Comparison of ENCODE assay signal across 2 cellular contexts in the genomic region with DNA sequence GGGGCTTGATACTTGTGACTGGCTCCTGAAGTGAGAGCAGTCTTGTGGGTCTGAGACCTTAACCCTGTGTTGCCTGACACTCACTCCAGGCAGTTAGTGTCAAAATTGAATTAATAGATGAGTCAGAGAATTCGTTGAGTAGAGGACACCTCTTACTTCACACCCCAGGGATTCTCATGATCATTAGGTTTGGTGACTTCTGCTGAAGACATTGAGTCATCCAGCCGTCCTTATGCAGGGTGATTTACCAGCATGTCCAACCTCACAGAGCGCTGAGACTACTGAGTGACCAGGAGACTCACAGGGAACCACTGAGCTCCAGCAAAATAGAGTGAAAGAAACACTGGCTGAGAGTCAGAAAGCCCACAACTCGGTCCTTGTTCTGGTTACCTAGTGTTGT.
TF ChIP-seq lines count a peak whose summit lies in the region.

No MANE protein-coding gene starts in this region.

TF ChIP-seq in HepG2, 621 proteins besides CTCF, POLR2A, EP300 and RAD21:
- TF ChIP-seq ZNF652 (CRISPR knock-in tag; IDR thresholded peaks at IDR 0.05; ENCODE audit: borderline replicate concordance, low read depth) (peak; percentile 67), KLF12 (CRISPR knock-in tag; IDR thresholded peaks at IDR 0.05; ENCODE audit: borderline replicate concordance) (no peak), KMT2B (CRISPR knock-in tag; IDR thresholded peaks at IDR 0.05) (no peak), CREBL2 (CRISPR knock-in tag; IDR thresholded peaks at IDR 0.05; ENCODE audit: borderline replicate concordance) (no peak), MEIS1 (CRISPR knock-in tag; IDR thresholded peaks at IDR 0.05; ENCODE audit: borderline replicate concordance) (no peak), GFI1 (CRISPR knock-in tag; IDR thresholded peaks at IDR 0.05; ENCODE audit: borderline replicate concordance) (no peak), HOXA9 (CRISPR knock-in tag; IDR thresholded peaks at IDR 0.05; ENCODE audit: borderline replicate concordance) (no peak), ZNF615 (CRISPR knock-in tag; IDR thresholded peaks at IDR 0.05; ENCODE audit: borderline replicate concordance) (no peak)

TF ChIP-seq in SK-N-SH treated with all-trans-retinoic acid at 6 μM for 48 hours, 23 proteins besides CTCF, POLR2A, EP300 and RAD21:
- no peak for TF ChIP-seq TOX (CRISPR knock-in tag; IDR thresholded peaks at IDR 0.05; ENCODE audit: borderline replicate concordance)
- no peak for TF ChIP-seq ZNF8 (CRISPR knock-in tag; IDR thresholded peaks at IDR 0.05)
- no peak for TF ChIP-seq ZNF70 (CRISPR knock-in tag; IDR thresholded peaks at IDR 0.05)
- no peak for TF ChIP-seq GLIS3 (CRISPR knock-in tag; IDR thresholded peaks at IDR 0.05)
- TF ChIP-seq ZFP30 (CRISPR knock-in tag; IDR thresholded peaks at IDR 0.05): no peak
- TF ChIP-seq SNAI2 (CRISPR knock-in tag; IDR thresholded peaks at IDR 0.05): no peak
- TF ChIP-seq ESRRG (CRISPR knock-in tag; IDR thresholded peaks at IDR 0.05): no peak
- no peak for TF ChIP-seq ARNTL (CRISPR knock-in tag; IDR thresholded peaks at IDR 0.05; ENCODE audit: borderline replicate concordance, low read depth)
- no peak for TF ChIP-seq ISL1 (CRISPR knock-in tag; IDR thresholded peaks at IDR 0.05)
